Comparison of ENCODE assay signal across 8 cellular contexts in the genomic region with DNA sequence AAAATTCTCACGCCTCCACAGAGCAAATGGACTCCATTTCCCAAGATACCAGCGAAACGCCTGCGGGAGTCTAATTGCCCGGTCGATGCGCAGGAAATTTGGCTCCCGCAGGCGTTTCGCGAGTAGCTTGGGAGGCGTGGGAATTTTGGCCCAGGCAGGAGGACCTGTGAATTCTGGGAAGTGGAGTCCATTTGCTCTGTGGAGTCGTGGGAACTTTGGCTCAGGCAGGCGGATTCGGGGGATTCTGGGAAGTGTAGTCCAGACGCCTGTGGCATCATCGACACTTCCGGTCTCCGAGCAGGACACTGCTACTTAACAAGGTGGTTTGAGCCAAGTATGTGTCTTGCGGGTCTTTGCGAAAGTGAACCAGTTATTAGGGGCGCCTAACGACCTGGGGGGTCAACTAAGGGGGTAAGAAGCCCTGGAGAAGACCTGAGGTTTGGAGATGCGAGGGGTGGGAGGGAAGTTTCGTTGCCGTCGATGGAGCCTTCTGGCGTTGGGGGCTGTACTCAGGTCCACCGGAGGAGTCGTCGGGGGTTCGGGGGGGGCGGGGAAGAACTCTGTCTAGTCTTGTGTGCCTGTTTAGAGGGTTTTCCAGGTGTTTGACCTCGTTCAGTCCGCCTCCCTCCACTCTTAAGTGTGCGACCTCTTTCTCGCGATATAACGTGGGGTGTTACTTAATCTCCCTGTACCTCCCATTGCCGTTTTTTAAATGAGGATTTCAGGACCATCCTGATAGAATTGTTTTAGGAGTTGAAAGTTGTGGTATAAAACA. TPM values are rescaled to one million over a fixed set of nuclear protein-coding genes. Genes with fewer than 3 reads are reported as not detected.
DNase-seq lines count a peak whose midpoint lies in the region; ATAC-seq and TF ChIP-seq lines count a peak whose summit lies in the region.

Gene ZNF155, plus strand, starts transcription at position 277 of the 775 bp plus-strand sequence. CDS start 4,356 bp downstream, outside the sequence.

- peak; percentile 82 for ATAC-seq in GM21576 (IDR thresholded peaks at IDR 0.05; ENCODE audit: unreplicated experiment)
- peak; percentile 97 for ATAC-seq in foreskin keratinocyte

- H3K36me3 Mint-ChIP-seq in nephron progenitor cell (ENCODE audit: low read depth): peaks cover 40% of the 10 kb centered on the region

- no peak for TF ChIP-seq CTCF in foreskin keratinocyte (conservative IDR thresholded peaks at IDR 0.05)
- TF ChIP-seq CTCF in nephron progenitor cell (IDR thresholded peaks at IDR 0.05): no peak

- DNase-seq in COR-L47 (lab: John Stamatoyannopoulos, UW) (peak; percentile 98), Kasumi-1 (lab: John Stamatoyannopoulos, UW) (peak; percentile 97), SHP77 treated with DMSO at 0.1 percent for 48 hours (lab: John Stamatoyannopoulos, UW) (peak; percentile 92), foreskin keratinocyte (peak; percentile 90 to 95), nephron progenitor cell (peak; percentile 75)
- DNase-seq in activated gamma-delta T cell treated with anti-CD3 and anti-CD28 coated beads, Interleukin-2, amount 50 U/mL, for 16 hours (ENCODE audit: low read depth): peak; percentile 50
- DNase-seq in stimulated activated naive CD4-positive, alpha-beta T cell treated with Interleukin-2 at 50 U/mL for 16 hours (lab: John Stamatoyannopoulos, UW): peak; percentile 64

- peak within 1 kb of the TSS; percentile 99 for H3K4me3 Mint-ChIP-seq in nephron progenitor cell

- H3K27me3 Mint-ChIP-seq in nephron progenitor cell (ENCODE audit: low read depth, poor library complexity): no peaks in the 10 kb centered on the region

- peak within 1 kb of the TSS; percentile 59 for H3K27ac Mint-ChIP-seq in nephron progenitor cell

- no peaks in the 10 kb centered on the region for H3K27me3 ChIP-seq in foreskin keratinocyte

- H3K4me1 Mint-ChIP-seq in nephron progenitor cell: peaks cover 4% of the 10 kb centered on the region

- no peaks in the 10 kb centered on the region for H3K4me1 ChIP-seq in foreskin keratinocyte

- no peak within 1 kb of the TSS for H3K27ac ChIP-seq in foreskin keratinocyte

- peaks cover 66% of the 10 kb centered on the region for H3K9me3 Mint-ChIP-seq in nephron progenitor cell

RNA-seq across cellular contexts. Expression of gene ZNF155, which starts in this region (rescaled TPM):
- 5.1 and 6.5 TPM in 2 replicates for total RNA-seq in foreskin keratinocyte
- 2.6 and 3.1 TPM in 2 replicates for polyA plus RNA-seq in foreskin keratinocyte
